1 cellular context compared by ENCODE assay signal in genomic region chr6:170298688-170299087, GRCh38.
TF ChIP-seq lines count a peak whose summit lies in the region.

No MANE protein-coding gene starts in this region.

TF ChIP-seq in HepG2, 621 proteins besides CTCF, POLR2A, EP300 and RAD21 (continued from another document):
- TF ChIP-seq ZBTB37 (CRISPR knock-in tag; IDR thresholded peaks at IDR 0.05): no peak
- TF ChIP-seq HMGA1 (CRISPR knock-in tag; conservative IDR thresholded peaks at IDR 0.05): no peak
- no peak for TF ChIP-seq TEAD2 (CRISPR knock-in tag; IDR thresholded peaks at IDR 0.05)
- TF ChIP-seq HOXA9 (CRISPR knock-in tag; IDR thresholded peaks at IDR 0.05; ENCODE audit: borderline replicate concordance): no peak
- no peak for TF ChIP-seq ZNF235 (CRISPR knock-in tag; IDR thresholded peaks at IDR 0.05; ENCODE audit: borderline replicate concordance)
- TF ChIP-seq ZMYM2 (CRISPR knock-in tag; IDR thresholded peaks at IDR 0.05): no peak
- TF ChIP-seq ZNF670 (CRISPR knock-in tag; IDR thresholded peaks at IDR 0.05; ENCODE audit: borderline replicate concordance): no peak
- TF ChIP-seq PRMT3 (CRISPR knock-in tag; IDR thresholded peaks at IDR 0.05; ENCODE audit: borderline replicate concordance, low read depth): no peak
- no peak for TF ChIP-seq ZNF780A (CRISPR knock-in tag; IDR thresholded peaks at IDR 0.05)
- TF ChIP-seq U2AF1 (optimal IDR thresholded peaks at IDR 0.05; ENCODE audit: low read depth, low read length): no peak
- TF ChIP-seq ZNF30 (CRISPR knock-in tag; IDR thresholded peaks at IDR 0.05): no peak
- no peak for TF ChIP-seq ZNF18 (CRISPR knock-in tag; IDR thresholded peaks at IDR 0.05; ENCODE audit: insufficient replicate concordance)
- TF ChIP-seq ZBTB42 (CRISPR knock-in tag; IDR thresholded peaks at IDR 0.05): no peak
- TF ChIP-seq ZNF800 (CRISPR knock-in tag; IDR thresholded peaks at IDR 0.05): no peak
- TF ChIP-seq CEBPG (CRISPR knock-in tag; IDR thresholded peaks at IDR 0.05): no peak
- no peak for TF ChIP-seq HNF1B (CRISPR knock-in tag; IDR thresholded peaks at IDR 0.05)
